ENCODE assay signal across 1 cellular context in the genomic region with DNA sequence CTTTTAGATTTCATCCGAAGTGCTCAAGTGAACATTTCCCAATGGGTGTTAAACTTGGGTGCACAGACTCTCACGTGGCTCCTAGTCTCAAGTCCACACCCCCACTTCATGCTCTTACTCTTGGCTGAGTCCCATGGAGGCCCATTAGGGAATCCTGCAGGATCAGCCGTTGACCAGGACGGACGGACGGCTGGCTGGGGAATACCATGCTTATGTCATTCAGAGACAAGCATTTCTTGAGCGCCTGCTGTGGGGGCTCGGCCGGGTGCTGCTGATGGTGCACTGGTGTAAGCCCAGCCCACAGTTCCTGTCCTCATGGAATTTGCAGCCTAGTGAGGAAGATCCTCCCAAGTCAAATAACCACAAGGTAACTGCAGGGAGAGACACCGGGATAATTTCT.
TF ChIP-seq lines count a peak whose summit lies in the region.

No MANE protein-coding gene starts in this region.

TF ChIP-seq in H1, 55 proteins besides CTCF, POLR2A, EP300 and RAD21:
- no peak for TF ChIP-seq SRF (IDR thresholded peaks at IDR 0.05; ENCODE audit: low read depth, low read length)
- TF ChIP-seq CHD2 (IDR thresholded peaks at IDR 0.05; ENCODE audit: low read length), result no peak
- no peak for TF ChIP-seq KDM1A (IDR thresholded peaks at IDR 0.05; ENCODE audit: borderline replicate concordance, low read length)
- no peak for TF ChIP-seq PHF8 (conservative IDR thresholded peaks at IDR 0.05; ENCODE audit: low read depth, low read length)
- TF ChIP-seq TAF7 (optimal IDR thresholded peaks at IDR 0.05; ENCODE audit: borderline replicate concordance, low read depth, low read length), result no peak
- TF ChIP-seq HDAC6 (IDR thresholded peaks at IDR 0.05; ENCODE audit: low read depth, low read length), result no peak
- no peak for TF ChIP-seq MAFK (IDR thresholded peaks at IDR 0.05; ENCODE audit: low read depth, low read length)
- TF ChIP-seq SP1 (IDR thresholded peaks at IDR 0.05; ENCODE audit: low read depth, low read length), result no peak
- TF ChIP-seq, protein P1, sequence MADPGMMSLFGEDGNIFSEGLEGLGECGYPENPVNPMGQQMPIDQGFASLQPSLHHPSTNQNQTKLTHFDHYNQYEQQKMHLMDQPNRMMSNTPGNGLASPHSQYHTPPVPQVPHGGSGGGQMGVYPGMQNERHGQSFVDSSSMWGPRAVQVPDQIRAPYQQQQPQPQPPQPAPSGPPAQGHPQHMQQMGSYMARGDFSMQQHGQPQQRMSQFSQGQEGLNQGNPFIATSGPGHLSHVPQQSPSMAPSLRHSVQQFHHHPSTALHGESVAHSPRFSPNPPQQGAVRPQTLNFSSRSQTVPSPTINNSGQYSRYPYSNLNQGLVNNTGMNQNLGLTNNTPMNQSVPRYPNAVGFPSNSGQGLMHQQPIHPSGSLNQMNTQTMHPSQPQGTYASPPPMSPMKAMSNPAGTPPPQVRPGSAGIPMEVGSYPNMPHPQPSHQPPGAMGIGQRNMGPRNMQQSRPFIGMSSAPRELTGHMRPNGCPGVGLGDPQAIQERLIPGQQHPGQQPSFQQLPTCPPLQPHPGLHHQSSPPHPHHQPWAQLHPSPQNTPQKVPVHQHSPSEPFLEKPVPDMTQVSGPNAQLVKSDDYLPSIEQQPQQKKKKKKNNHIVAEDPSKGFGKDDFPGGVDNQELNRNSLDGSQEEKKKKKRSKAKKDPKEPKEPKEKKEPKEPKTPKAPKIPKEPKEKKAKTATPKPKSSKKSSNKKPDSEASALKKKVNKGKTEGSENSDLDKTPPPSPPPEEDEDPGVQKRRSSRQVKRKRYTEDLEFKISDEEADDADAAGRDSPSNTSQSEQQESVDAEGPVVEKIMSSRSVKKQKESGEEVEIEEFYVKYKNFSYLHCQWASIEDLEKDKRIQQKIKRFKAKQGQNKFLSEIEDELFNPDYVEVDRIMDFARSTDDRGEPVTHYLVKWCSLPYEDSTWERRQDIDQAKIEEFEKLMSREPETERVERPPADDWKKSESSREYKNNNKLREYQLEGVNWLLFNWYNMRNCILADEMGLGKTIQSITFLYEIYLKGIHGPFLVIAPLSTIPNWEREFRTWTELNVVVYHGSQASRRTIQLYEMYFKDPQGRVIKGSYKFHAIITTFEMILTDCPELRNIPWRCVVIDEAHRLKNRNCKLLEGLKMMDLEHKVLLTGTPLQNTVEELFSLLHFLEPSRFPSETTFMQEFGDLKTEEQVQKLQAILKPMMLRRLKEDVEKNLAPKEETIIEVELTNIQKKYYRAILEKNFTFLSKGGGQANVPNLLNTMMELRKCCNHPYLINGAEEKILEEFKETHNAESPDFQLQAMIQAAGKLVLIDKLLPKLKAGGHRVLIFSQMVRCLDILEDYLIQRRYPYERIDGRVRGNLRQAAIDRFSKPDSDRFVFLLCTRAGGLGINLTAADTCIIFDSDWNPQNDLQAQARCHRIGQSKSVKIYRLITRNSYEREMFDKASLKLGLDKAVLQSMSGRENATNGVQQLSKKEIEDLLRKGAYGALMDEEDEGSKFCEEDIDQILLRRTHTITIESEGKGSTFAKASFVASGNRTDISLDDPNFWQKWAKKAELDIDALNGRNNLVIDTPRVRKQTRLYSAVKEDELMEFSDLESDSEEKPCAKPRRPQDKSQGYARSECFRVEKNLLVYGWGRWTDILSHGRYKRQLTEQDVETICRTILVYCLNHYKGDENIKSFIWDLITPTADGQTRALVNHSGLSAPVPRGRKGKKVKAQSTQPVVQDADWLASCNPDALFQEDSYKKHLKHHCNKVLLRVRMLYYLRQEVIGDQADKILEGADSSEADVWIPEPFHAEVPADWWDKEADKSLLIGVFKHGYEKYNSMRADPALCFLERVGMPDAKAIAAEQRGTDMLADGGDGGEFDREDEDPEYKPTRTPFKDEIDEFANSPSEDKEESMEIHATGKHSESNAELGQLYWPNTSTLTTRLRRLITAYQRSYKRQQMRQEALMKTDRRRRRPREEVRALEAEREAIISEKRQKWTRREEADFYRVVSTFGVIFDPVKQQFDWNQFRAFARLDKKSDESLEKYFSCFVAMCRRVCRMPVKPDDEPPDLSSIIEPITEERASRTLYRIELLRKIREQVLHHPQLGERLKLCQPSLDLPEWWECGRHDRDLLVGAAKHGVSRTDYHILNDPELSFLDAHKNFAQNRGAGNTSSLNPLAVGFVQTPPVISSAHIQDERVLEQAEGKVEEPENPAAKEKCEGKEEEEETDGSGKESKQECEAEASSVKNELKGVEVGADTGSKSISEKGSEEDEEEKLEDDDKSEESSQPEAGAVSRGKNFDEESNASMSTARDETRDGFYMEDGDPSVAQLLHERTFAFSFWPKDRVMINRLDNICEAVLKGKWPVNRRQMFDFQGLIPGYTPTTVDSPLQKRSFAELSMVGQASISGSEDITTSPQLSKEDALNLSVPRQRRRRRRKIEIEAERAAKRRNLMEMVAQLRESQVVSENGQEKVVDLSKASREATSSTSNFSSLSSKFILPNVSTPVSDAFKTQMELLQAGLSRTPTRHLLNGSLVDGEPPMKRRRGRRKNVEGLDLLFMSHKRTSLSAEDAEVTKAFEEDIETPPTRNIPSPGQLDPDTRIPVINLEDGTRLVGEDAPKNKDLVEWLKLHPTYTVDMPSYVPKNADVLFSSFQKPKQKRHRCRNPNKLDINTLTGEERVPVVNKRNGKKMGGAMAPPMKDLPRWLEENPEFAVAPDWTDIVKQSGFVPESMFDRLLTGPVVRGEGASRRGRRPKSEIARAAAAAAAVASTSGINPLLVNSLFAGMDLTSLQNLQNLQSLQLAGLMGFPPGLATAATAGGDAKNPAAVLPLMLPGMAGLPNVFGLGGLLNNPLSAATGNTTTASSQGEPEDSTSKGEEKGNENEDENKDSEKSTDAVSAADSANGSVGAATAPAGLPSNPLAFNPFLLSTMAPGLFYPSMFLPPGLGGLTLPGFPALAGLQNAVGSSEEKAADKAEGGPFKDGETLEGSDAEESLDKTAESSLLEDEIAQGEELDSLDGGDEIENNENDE (IDR thresholded peaks at IDR 0.05; ENCODE audit: insufficient replicate concordance, low read length), result no peak
- TF ChIP-seq EGR1 (IDR thresholded peaks at IDR 0.05; ENCODE audit: borderline replicate concordance, low read depth, low read length), result no peak
- TF ChIP-seq FOSL1 (IDR thresholded peaks at IDR 0.05; ENCODE audit: insufficient read depth, low read depth, low read length), result no peak
- TF ChIP-seq CREB1 (IDR thresholded peaks at IDR 0.05), result no peak
- TF ChIP-seq NANOG (IDR thresholded peaks at IDR 0.05; ENCODE audit: insufficient read depth, low read depth, low read length, poor library complexity, severe bottlenecking), result no peak
- TF ChIP-seq KDM5A (IDR thresholded peaks at IDR 0.05; ENCODE audit: low read length), result no peak
- no peak for TF ChIP-seq CBX5 (IDR thresholded peaks at IDR 0.05; ENCODE audit: low read depth, low read length)
- no peak for TF ChIP-seq JUN (IDR thresholded peaks at IDR 0.05; ENCODE audit: low read depth, low read length)
- TF ChIP-seq SIRT6 (IDR thresholded peaks at IDR 0.05; ENCODE audit: low read length), result no peak
- no peak for TF ChIP-seq ASH2L (IDR thresholded peaks at IDR 0.05; ENCODE audit: low read length)
